In the genomic region with DNA sequence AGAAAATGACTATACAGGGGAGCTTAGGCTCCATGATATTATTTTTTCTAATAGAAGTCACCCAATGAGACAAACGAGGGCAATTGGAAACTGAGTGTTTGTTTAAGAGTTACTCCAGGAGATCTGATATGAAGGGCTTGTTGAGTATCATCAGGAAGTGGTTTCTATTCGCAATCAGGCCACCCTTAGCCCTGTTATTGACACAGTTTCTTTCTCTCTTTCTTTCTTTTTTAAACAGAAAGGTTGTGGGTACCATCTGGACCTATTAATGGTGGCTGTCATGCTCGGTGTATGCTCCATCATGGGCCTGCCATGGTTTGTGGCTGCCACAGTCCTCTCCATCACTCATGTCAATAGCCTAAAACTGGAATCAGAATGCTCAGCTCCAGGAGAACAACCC, we compare ENCODE assay signal across 19 cellular contexts.
A peak's percentile ranks its signal among the peaks of the same experiment; 100 is the strongest.
DNase-seq lines count a peak whose midpoint lies in the region; ATAC-seq and FAIRE-seq lines count a peak whose summit lies in the region.
"Had no signal": no experiment of that assay in that cellular context is flagged by ENCODE, and none has a peak within 500 bp of the region (broad histone marks: within the 10 kb centered on the region; RNA-seq: fewer than 3 reads in every experiment).

No MANE protein-coding gene starts in this region.

- CTCF ChIA-PET in activated CD4-positive, alpha-beta T cell treated with anti-CD3 and anti-CD28 coated beads, Interleukin-2, amount 10 ng/mL, durations not matched to agents 7 days and 5 days (lab: Charles Lee), result interaction anchor here (0.9 kb wide), 1 partner anchor 58 kb away, joined by 3 read pairs; no protein-coding TSS in a partner anchor

- H3K27me3 Mint-ChIP-seq in activated CD4-positive, alpha-beta T cell treated with anti-CD3 and anti-CD28 coated beads, Interleukin-2, amount 10 ng/mL, durations not matched to agents 7 days and 5 days, result no peaks in the 10 kb centered on the region
- no peaks in the 10 kb centered on the region for H3K27me3 Mint-ChIP-seq in activated T-helper 17 cell treated with anti-CD3 and anti-CD28 coated beads, Interleukin-2, amount 50 U/mL, for 72 hours

- peak; percentile 42 for ATAC-seq in activated T-helper 17 cell treated with anti-CD3 and anti-CD28 coated beads, Interleukin-2, amount 50 U/mL, for 72 hours (replicated peaks)
- ATAC-seq in GM21576 (IDR thresholded peaks at IDR 0.05; ENCODE audit: unreplicated experiment), result no peak
- ATAC-seq: heart left ventricle, SK-N-SH treated with all-trans-retinoic acid at 6 μM for 48 hours had no signal

- peak; percentile 28 for DNase-seq in activated CD4-positive, alpha-beta T cell treated with anti-CD3 and anti-CD28 coated beads, Interleukin-2, amount 10 ng/mL, durations not matched to agents 7 days and 5 days
- DNase-seq in activated CD4-positive, alpha-beta T cell treated with anti-CD3 and anti-CD28 coated beads for 4 hours, result no peak
- peak; percentile 64 for DNase-seq in NCI-H2029 treated with DMSO at 0.1 percent for 48 hours (lab: John Stamatoyannopoulos, UW)
- peak; percentile 12 for DNase-seq in small intestine
- DNase-seq in activated effector memory CD4-positive, alpha-beta T cell treated with Interleukin-2 at 50 U/mL for 16 hours, result no peak
- DNase-seq in globus pallidus (ENCODE audit: low spot score), result no peak
- DNase-seq: COR-L47, heart left ventricle, islet precursor cell, NCI-H1105 treated with DMSO at 0.1 percent for 48 hours, NCI-H774, Peyer's patch, substantia nigra had no signal

- FAIRE-seq in small intestine (lab: Jason Lieb, UNC), result no peak
- FAIRE-seq: G401.6, GM12891 had no signal

- H3K9me3 ChIP-seq in small intestine (ENCODE audit: control insufficient read depth, low read depth), result no peaks in the 10 kb centered on the region
- H3K9me3 ChIP-seq: heart left ventricle, Peyer's patch, right atrium auricular region had no signal

- H3K27ac Mint-ChIP-seq in activated CD4-positive, alpha-beta T cell treated with anti-CD3 and anti-CD28 coated beads, Interleukin-2, amount 10 ng/mL, durations not matched to agents 7 days and 5 days, result peak overlapping the region; percentile 84
- peak overlapping the region; percentile 87 for H3K27ac Mint-ChIP-seq in activated T-helper 17 cell treated with anti-CD3 and anti-CD28 coated beads, Interleukin-2, amount 50 U/mL, for 72 hours

- H3K27ac ChIP-seq in small intestine (ENCODE audit: low read depth in 1 of 2, low read length in 1 of 2), result no peak overlapping the region
- H3K27ac ChIP-seq: heart left ventricle, Peyer's patch, right atrium auricular region had no signal

- H3K27me3 ChIP-seq in small intestine (ENCODE audit: control insufficient read depth in 2 of 2, insufficient read depth in 2 of 2, low read length in 2 of 2), result no peaks in the 10 kb centered on the region
- H3K27me3 ChIP-seq: Peyer's patch, right atrium auricular region had no signal

- no peaks in the 10 kb centered on the region for H3K36me3 ChIP-seq in small intestine (ENCODE audit: control insufficient read depth in 2 of 2, insufficient read depth in 2 of 2, low read length in 2 of 2)
- H3K36me3 ChIP-seq: heart left ventricle, Peyer's patch, right atrium auricular region had no signal

- peaks cover 39% of the 10 kb centered on the region for H3K36me3 Mint-ChIP-seq in activated CD4-positive, alpha-beta T cell treated with anti-CD3 and anti-CD28 coated beads, Interleukin-2, amount 10 ng/mL, durations not matched to agents 7 days and 5 days (ENCODE audit: low read depth)
- H3K36me3 Mint-ChIP-seq in activated T-helper 17 cell treated with anti-CD3 and anti-CD28 coated beads, Interleukin-2, amount 50 U/mL, for 72 hours (ENCODE audit: low read depth), result peaks cover 8% of the 10 kb centered on the region

- H3K4me3 Mint-ChIP-seq in activated CD4-positive, alpha-beta T cell treated with anti-CD3 and anti-CD28 coated beads, Interleukin-2, amount 10 ng/mL, durations not matched to agents 7 days and 5 days, result peak overlapping the region; percentile 35
- H3K4me3 Mint-ChIP-seq in activated T-helper 17 cell treated with anti-CD3 and anti-CD28 coated beads, Interleukin-2, amount 50 U/mL, for 72 hours, result peak overlapping the region; percentile 73

- H3K9me3 Mint-ChIP-seq in activated CD4-positive, alpha-beta T cell treated with anti-CD3 and anti-CD28 coated beads, Interleukin-2, amount 10 ng/mL, durations not matched to agents 7 days and 5 days, result peaks cover 17% of the 10 kb centered on the region
- H3K9me3 Mint-ChIP-seq in activated T-helper 17 cell treated with anti-CD3 and anti-CD28 coated beads, Interleukin-2, amount 50 U/mL, for 72 hours, result no peaks in the 10 kb centered on the region

- peaks cover 63% of the 10 kb centered on the region for H3K4me1 Mint-ChIP-seq in activated CD4-positive, alpha-beta T cell treated with anti-CD3 and anti-CD28 coated beads, Interleukin-2, amount 10 ng/mL, durations not matched to agents 7 days and 5 days
- peaks cover 52% of the 10 kb centered on the region for H3K4me1 Mint-ChIP-seq in activated T-helper 17 cell treated with anti-CD3 and anti-CD28 coated beads, Interleukin-2, amount 50 U/mL, for 72 hours

- WGBS in small intestine, 3 donors, result 32 to 39% (median 38%) methylated on average over 3 of the region's 3 CpGs

- POLR2A ChIA-PET in activated CD4-positive, alpha-beta T cell treated with anti-CD3 and anti-CD28 coated beads, Interleukin-2, amount 10 ng/mL, durations not matched to agents 7 days and 5 days (lab: Charles Lee), result no interaction called here

- no peak overlapping the region for H3K4me3 ChIP-seq in small intestine (ENCODE audit: low read depth in 1 of 2, low read length in 2 of 2)
- H3K4me3 ChIP-seq: heart left ventricle, Peyer's patch, right atrium auricular region had no signal

- H3K4me1 ChIP-seq in small intestine (ENCODE audit: control insufficient read depth in 2 of 2, insufficient read depth in 1 of 2, low read depth in 1 of 2, low read length in 1 of 2), result no peaks in the 10 kb centered on the region
- H3K4me1 ChIP-seq: Peyer's patch, right atrium auricular region had no signal

Comparison
In these comparisons a context has a peak if more than half of its experiments do, and no peak if none do; other contexts are left out.
1. DNase-seq: peak in activated CD4-positive, alpha-beta T cell treated with anti-CD3 and anti-CD28 coated beads, Interleukin-2, amount 10 ng/mL, durations not matched to agents 7 days and 5 days (single experiment), NCI-H2029 treated with DMSO at 0.1 percent for 48 hours (single experiment) and small intestine (single experiment); none in activated CD4-positive, alpha-beta T cell treated with anti-CD3 and anti-CD28 coated beads for 4 hours (0 of 2), activated effector memory CD4-positive, alpha-beta T cell treated with Interleukin-2 at 50 U/mL for 16 hours (single experiment) and globus pallidus (single experiment).